In genomic region chr7:869348-869747, GRCh38 we compare ENCODE assay signal across 19 cellular contexts. TPM values are rescaled to one million over a fixed set of nuclear protein-coding genes. Genes with fewer than 3 reads are reported as not detected.
DNase-seq lines count a peak whose midpoint lies in the region; ATAC-seq and TF ChIP-seq lines count a peak whose summit lies in the region.
"Had no signal": no experiment of that assay in that cellular context is flagged by ENCODE, and none has a peak within 500 bp of the region (broad histone marks: within the 10 kb centered on the region; RNA-seq: fewer than 3 reads in every experiment).

No MANE protein-coding gene starts in this region.

- H3K4me3 ChIP-seq in left ventricle myocardium inferior (no peak overlapping the region), A673 (ENCODE audit: low read depth, low read length, poor library complexity, severe bottlenecking) (no peak overlapping the region)
- H3K4me3 ChIP-seq: adrenal gland, dorsolateral prefrontal cortex had no signal

- TF ChIP-seq CTCF in left ventricle myocardium inferior (IDR thresholded peaks at IDR 0.05; ENCODE audit: borderline replicate concordance), result no peak
- no peak for TF ChIP-seq CTCF in A673 (conservative IDR thresholded peaks at IDR 0.05; ENCODE audit: low read depth, low read length)

- peak overlapping the region; percentile 49 for H3K27ac ChIP-seq in left ventricle myocardium inferior (replicated peaks)
- H3K27ac ChIP-seq in A673 (ENCODE audit: low read depth, low read length, poor library complexity, severe bottlenecking), result no peak overlapping the region
- H3K27ac ChIP-seq: KMS-11, parathyroid adenoma had no signal

- DNase-seq in Right ventricle myocardium superior, result peak; percentile 30
- DNase-seq in left ventricle myocardium superior, result no peak
- no peak for DNase-seq in left ventricle myocardium inferior
- no peak for DNase-seq in stimulated activated naive CD8-positive, alpha-beta T cell treated with anti-CD3 and anti-CD28 coated beads, Interleukin-15, Interleukin-2, amounts not matched to agents 100 U/mL and 50 U/mL, for 24 hours
- no peak for DNase-seq in A673 (ENCODE audit: low spot score)
- DNase-seq in NCI-H2171 (lab: John Stamatoyannopoulos, UW), result no peak
- no peak for DNase-seq in globus pallidus (ENCODE audit: low spot score)
- DNase-seq: adrenal gland; CD4-positive, alpha-beta T cell; DMS153; dorsolateral prefrontal cortex; foreskin melanocyte; kidney glomerular epithelial cell; natural killer cell; NCI-H1930; PC-3 had no signal

- H3K9me3 ChIP-seq in left ventricle myocardium inferior (replicated peaks), result no peaks in the 10 kb centered on the region
- no peaks in the 10 kb centered on the region for H3K9me3 ChIP-seq in A673 (ENCODE audit: low read depth, low read length, poor library complexity, severe bottlenecking)
- H3K9me3 ChIP-seq: adrenal gland had no signal

- no TSS peak for BruUV-seq in A673 (replicated peaks; lab: Mats Ljungman, UMichigan)

- POLR2A ChIA-PET in A673 (lab: Charles Lee; ENCODE audit: low non-redundant PET), result no interaction called here

- H3K36me3 ChIP-seq in left ventricle myocardium inferior, result peaks cover 87% of the 10 kb centered on the region
- peaks cover 53% of the 10 kb centered on the region for H3K36me3 ChIP-seq in A673 (ENCODE audit: insufficient read depth, low read length, poor library complexity, severe bottlenecking)

- intact Hi-C loops in Right ventricle myocardium superior (cut with DNase I), result loop anchor here (5.0 kb wide), 1 partner anchor 37 kb away; the partner anchor contains the start of gene SUN1
- intact Hi-C loops in left ventricle myocardium superior (cut with micrococcal nuclease), result no loop called here
- intact Hi-C loops in left ventricle myocardium inferior (cut with micrococcal nuclease), result no loop called here
- intact Hi-C loops in A673 (cut with micrococcal nuclease; ENCODE audit: unreplicated experiment), result no loop called here

- ATAC-seq in Right ventricle myocardium superior (ENCODE audit: poor library complexity) (no peak), left ventricle myocardium superior (no peak)
- ATAC-seq in stimulated activated naive CD8-positive, alpha-beta T cell treated with anti-CD3 and anti-CD28 coated beads, Interleukin-15, Interleukin-2, amounts not matched to agents 100 U/mL and 50 U/mL, for 24 hours, result peak; percentile 3
- ATAC-seq: HCT116, natural killer cell, PC-3 had no signal

- H3K27me3 ChIP-seq in left ventricle myocardium inferior (ENCODE audit: low read depth) (no peaks in the 10 kb centered on the region), A673 (replicated peaks; ENCODE audit: insufficient read depth, low read depth, low read length, poor library complexity) (no peaks in the 10 kb centered on the region)
- H3K27me3 ChIP-seq: adrenal gland, dorsolateral prefrontal cortex had no signal

- CTCF ChIA-PET in A673 (lab: Charles Lee), result no interaction called here

- H3K4me1 ChIP-seq in left ventricle myocardium inferior (peaks cover 57% of the 10 kb centered on the region), A673 (ENCODE audit: insufficient read depth, low read length, poor library complexity, severe bottlenecking) (peaks cover 11% of the 10 kb centered on the region)
- H3K4me1 ChIP-seq: parathyroid adenoma had no signal

RNA-seq across cellular contexts. Expression of gene GET4, which starts 7.0 kb away (rescaled TPM):
- total RNA-seq in Right ventricle myocardium superior, result 20.6 TPM
- total RNA-seq in left ventricle myocardium superior, result 20.6 TPM
- total RNA-seq in left ventricle myocardium inferior, result 22.9 TPM
- total RNA-seq in A673 (2021), result 49.7 and 51.9 TPM in 2 replicates

RNA-seq across cellular contexts. Expression of gene SUN1, which starts 37.1 kb away (rescaled TPM):
- total RNA-seq in Right ventricle myocardium superior (177 TPM), left ventricle myocardium superior (186 TPM), left ventricle myocardium inferior (183 TPM), A673 (2021) (189 and 203 TPM in 2 replicates)
